14 cellular contexts compared by ENCODE assay signal in the genomic region with DNA sequence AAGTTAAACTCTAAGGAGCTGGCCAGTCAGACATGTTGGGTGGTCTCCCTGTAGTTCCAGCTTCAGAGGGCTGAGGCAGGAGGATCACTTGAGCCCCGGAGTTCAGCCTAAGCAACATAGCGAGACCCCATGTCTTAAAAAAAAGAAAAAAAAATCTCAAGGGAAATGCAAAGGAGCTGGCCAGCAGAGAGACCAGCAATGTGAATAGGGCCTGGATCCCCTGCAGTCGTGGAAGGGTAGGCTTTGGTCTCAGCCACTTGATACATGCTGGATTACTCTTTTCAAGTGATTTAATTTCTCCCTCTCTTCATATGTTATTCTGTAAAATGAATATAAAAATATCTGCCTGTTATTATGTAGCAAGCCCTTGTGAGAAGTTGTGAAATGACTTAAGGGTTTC.
DNase-seq lines count a peak whose midpoint lies in the region; TF ChIP-seq lines count a peak whose summit lies in the region.
"Had no signal": no experiment of that assay in that cellular context is flagged by ENCODE, and none has a peak within 500 bp of the region (broad histone marks: within the 10 kb centered on the region; RNA-seq: fewer than 3 reads in every experiment).

No MANE protein-coding gene starts in this region.

- no peak overlapping the region for H4K8ac ChIP-seq in H9 (replicated peaks; ENCODE audit: insufficient read length, low read depth, low read length)

- H3K4me3 Mint-ChIP-seq in H9 = peak overlapping the region in 1 of 2 experiments; percentile 19; a peak in 2 of 5 replicates
- H3K4me3 Mint-ChIP-seq: CD14-positive monocyte had no signal

- no peak overlapping the region for H3K27ac ChIP-seq in H9 (ENCODE audit: insufficient read length, low read depth, low read length)
- H3K27ac ChIP-seq in iPS-20b (ENCODE audit: low read length) = peak overlapping the region; percentile 40
- H3K27ac ChIP-seq: KMS-11 had no signal

- H3K4me1 ChIP-seq in H9 (ENCODE audit: insufficient read depth, low read length) (no peaks in the 10 kb centered on the region; the same call in 1 of the 2 replicates), iPS-20b (ENCODE audit: insufficient read depth, low read length) (peaks cover 23% of the 10 kb centered on the region)

- H4K5ac ChIP-seq in H9 (ENCODE audit: insufficient read length, low read depth, low read length) = no peak overlapping the region

- H3K36me3 ChIP-seq in iPS-20b (ENCODE audit: insufficient read depth, low read depth, low read length) = peaks cover 6% of the 10 kb centered on the region; the same call in 1 of the 2 replicates

- no peak overlapping the region for H3K4me2 ChIP-seq in H9 (ENCODE audit: insufficient read depth, insufficient read length, low read length)
- H3K4me2 ChIP-seq: KMS-11 had no signal

- no peak overlapping the region for H4K91ac ChIP-seq in H9 (ENCODE audit: insufficient read length, low read depth, low read length)

- H3K27ac Mint-ChIP-seq in H9 = peak overlapping the region; percentile 40 to 62 (median 46); a peak in 4 of 7 replicates
- H3K27ac Mint-ChIP-seq: IgD-negative memory B cell had no signal

- H3K9me3 ChIP-seq in H9 (ENCODE audit: control insufficient read depth, low read depth, low read length) (peaks cover 4% of the 10 kb centered on the region), iPS-20b (ENCODE audit: insufficient read depth, low read depth, low read length) (no peaks in the 10 kb centered on the region)
- H3K9me3 ChIP-seq: Caco-2 had no signal

- H3K79me2 ChIP-seq in H9 (ENCODE audit: insufficient read depth, low read length) = no peaks in the 10 kb centered on the region; the same call in 1 of the 2 replicates

- peak overlapping the region; percentile 22; the same call in 1 of the 2 replicates for H3K14ac ChIP-seq in H9 (ENCODE audit: insufficient read depth, low read length)

- peaks cover 3 to 11% of the 10 kb centered on the region in 2 experiments; a peak in 3 of 5 replicates for H3K9me3 Mint-ChIP-seq in H9

- no peak overlapping the region for H2BK20ac ChIP-seq in H9 (ENCODE audit: low read depth, low read length, poor library complexity, severe bottlenecking)

- peaks cover 4% of the 10 kb centered on the region for H3K79me1 ChIP-seq in H9 (ENCODE audit: insufficient read depth, low read depth, low read length, poor library complexity, severe bottlenecking)

- no peaks in the 10 kb centered on the region for H3K27me3 ChIP-seq in H9 (ENCODE audit: insufficient read depth, low read length)
- H3K27me3 ChIP-seq in iPS-20b (ENCODE audit: insufficient read depth, low read length) = no peaks in the 10 kb centered on the region

- H3K23ac ChIP-seq in H9 (ENCODE audit: insufficient read length, low read depth, low read length) = no peak overlapping the region

- peaks cover 51 to 54% of the 10 kb centered on the region in 2 experiments for H3K4me1 Mint-ChIP-seq in H9
- H3K4me1 Mint-ChIP-seq: CD8-positive, alpha-beta memory T cell had no signal

- peaks cover 2% of the 10 kb centered on the region for H4K20me1 ChIP-seq in H9 (ENCODE audit: control insufficient read depth, insufficient read depth, insufficient read length)

- no peak overlapping the region for H2BK15ac ChIP-seq in H9 (ENCODE audit: low read depth, low read length)

- no peak for TF ChIP-seq EP300 in Ishikawa (IDR thresholded peaks at IDR 0.05; ENCODE audit: borderline replicate concordance)

- H3K27me3 Mint-ChIP-seq in H9 (ENCODE audit: low read depth) = no peaks in the 10 kb centered on the region
- H3K27me3 Mint-ChIP-seq: CD8-positive, alpha-beta memory T cell; IgD-negative memory B cell had no signal

- no peaks in the 10 kb centered on the region for H3K23me2 ChIP-seq in H9 (ENCODE audit: insufficient read length, low read depth, low read length, poor library complexity, severe bottlenecking)

- H3K18ac ChIP-seq in H9 (ENCODE audit: insufficient read length, low read depth, low read length) = no peak overlapping the region

- no peak overlapping the region for H2BK12ac ChIP-seq in H9 (ENCODE audit: insufficient read length, low read depth, low read length)

- no peak overlapping the region for H2BK5ac ChIP-seq in H9 (ENCODE audit: insufficient read length, low read length)

- no peak for DNase-seq in H9
- DNase-seq in CD1c-positive myeloid dendritic cell (ENCODE audit: extremely low spot score) = no peak
- no peak for DNase-seq in DMS114 treated with DMSO at 0.1 percent for 48 hours (lab: John Stamatoyannopoulos, UW; ENCODE audit: unreplicated experiment)
- no peak for DNase-seq in DMS79 treated with DMSO at 0.1 percent for 48 hours (lab: John Stamatoyannopoulos, UW)
- no peak for DNase-seq in HuH-7 (ENCODE audit: low spot score)
- DNase-seq: Caco-2; CD8-positive, alpha-beta memory T cell; GOT3 had no signal

- peaks cover 10 to 15% (median 11%) of the 10 kb centered on the region in 3 experiments for H3K36me3 Mint-ChIP-seq in H9 (ENCODE audit: insufficient read depth in 1 of 3, low read depth in 3 of 3)
- H3K36me3 Mint-ChIP-seq: IgD-negative memory B cell had no signal

- no peak overlapping the region for H3T11ph ChIP-seq in H9 (ENCODE audit: low read length)

- H2BK120ac ChIP-seq in H9 (ENCODE audit: low read depth, low read length, poor library complexity, severe bottlenecking) = no peak overlapping the region

- no peak overlapping the region for H3K4ac ChIP-seq in H9 (ENCODE audit: low read depth, low read length)

- no peak overlapping the region for H2AFZ ChIP-seq in H9 (ENCODE audit: low read length)

- H3K9ac ChIP-seq in H9 (ENCODE audit: extremely low read depth, insufficient read length, low read length) (no peak overlapping the region), iPS-20b (ENCODE audit: low read depth, low read length) (peak overlapping the region; percentile 35; the same call in 1 of the 2 replicates)
- H3K9ac ChIP-seq: KMS-11 had no signal

- WGBS in H9 (ENCODE audit: extremely low coverage, insufficient read length, low lambda C conversion rate) = no CpG with 5 or more reads among the region's 3 CpGs

- H3K4me3 ChIP-seq in iPS-20b (ENCODE audit: low read length) = no peak overlapping the region
- H3K4me3 ChIP-seq: GM12878 had no signal

- no peak overlapping the region for H2AK5ac ChIP-seq in H9 (ENCODE audit: insufficient read length, low read length)

- TF ChIP-seq CTCF in H9 (conservative IDR thresholded peaks at IDR 0.05) = no peak

- TF ChIP-seq RAD21 in Ishikawa (IDR thresholded peaks at IDR 0.05; ENCODE audit: low read depth) = no peak

- no peak overlapping the region for H3K56ac ChIP-seq in H9 (ENCODE audit: insufficient read length, low read depth, low read length)

TF ChIP-seq in Ishikawa, 13 proteins besides CTCF, POLR2A, EP300 and RAD21:
- TF ChIP-seq REST (IDR thresholded peaks at IDR 0.05; ENCODE audit: low read depth) (peak; percentile 30; the same call in 1 of the 2 replicates), CEBPB (IDR thresholded peaks at IDR 0.05) (no peak)
